In the genomic region with DNA sequence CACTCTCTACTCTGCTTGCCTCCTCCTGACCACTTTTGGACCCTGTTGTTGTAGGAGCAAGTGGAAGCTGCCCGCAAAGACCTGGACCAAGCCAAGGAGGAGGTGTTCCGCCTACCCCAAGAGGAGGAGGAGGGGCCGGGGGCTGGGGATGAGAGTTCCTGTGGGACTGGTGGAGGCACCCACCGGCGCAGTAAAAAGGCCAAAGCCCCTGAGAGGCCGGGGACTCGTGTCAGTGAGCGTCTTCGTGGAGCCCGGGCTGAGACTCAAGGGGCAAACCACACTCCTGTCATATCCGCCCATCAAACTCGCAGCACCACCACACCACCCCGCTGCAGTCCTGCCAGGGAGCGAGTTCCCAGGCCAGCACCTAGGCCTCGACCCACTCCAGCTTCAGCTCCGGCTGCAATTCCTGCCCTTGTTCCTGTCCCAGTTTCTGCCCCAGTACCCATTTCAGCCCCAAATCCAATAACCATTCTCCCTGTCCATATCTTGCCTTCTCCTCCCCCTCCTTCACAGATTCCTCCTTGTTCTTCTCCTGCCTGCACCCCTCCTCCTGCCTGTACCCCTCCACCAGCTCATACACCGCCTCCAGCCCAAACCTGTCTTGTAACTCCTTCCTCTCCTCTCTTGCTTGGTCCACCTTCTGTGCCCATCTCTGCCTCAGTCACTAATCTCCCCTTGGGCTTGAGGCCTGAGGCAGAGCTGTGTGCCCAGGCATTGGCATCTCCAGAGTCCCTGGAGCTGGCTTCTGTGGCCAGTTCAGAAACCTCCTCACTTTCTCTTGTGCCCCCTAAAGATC, we compare ENCODE assay signal across 22 cellular contexts. TPM values are rescaled to one million over a fixed set of nuclear protein-coding genes. Genes with fewer than 3 reads are reported as not detected.
DNase-seq lines count a peak whose midpoint lies in the region; ATAC-seq and TF ChIP-seq lines count a peak whose summit lies in the region.
"Had no signal": no experiment of that assay in that cellular context is flagged by ENCODE, and none has a peak within 500 bp of the region (broad histone marks: within the 10 kb centered on the region; RNA-seq: fewer than 3 reads in every experiment).

No MANE protein-coding gene starts in this region.

- H3K4me3 ChIP-seq in neural cell (ENCODE audit: low read length) = no peak overlapping the region
- H3K4me3 ChIP-seq in hepatocyte = no peak overlapping the region
- H3K4me3 ChIP-seq: A549, MG63 had no signal

- H3F3A ChIP-seq in neural cell (ENCODE audit: insufficient read depth, low read length, poor library complexity, severe bottlenecking) = no peaks in the 10 kb centered on the region

- H2AFZ ChIP-seq in neural cell (ENCODE audit: low read depth, low read length) (no peak overlapping the region), hepatocyte (no peak overlapping the region)

- WGBS in hepatocyte (ENCODE audit: low lambda C conversion rate, missing lambda C conversion rate) = 97% methylated on average over 17 of the region's 17 CpGs

- no peak overlapping the region for H3K9ac ChIP-seq in neural cell (ENCODE audit: low read length)
- H3K9ac ChIP-seq: KMS-11 had no signal

- H4K20me1 ChIP-seq in neural cell (ENCODE audit: insufficient read depth) = no peaks in the 10 kb centered on the region
- no peaks in the 10 kb centered on the region for H4K20me1 ChIP-seq in hepatocyte (ENCODE audit: insufficient read depth, poor library complexity, severe bottlenecking)

- no peaks in the 10 kb centered on the region for H3K9me2 ChIP-seq in neural cell (ENCODE audit: insufficient read depth, low read length)
- H3K9me2 ChIP-seq in hepatocyte (replicated peaks; ENCODE audit: insufficient read depth) = no peaks in the 10 kb centered on the region

- H3K36me3 Mint-ChIP-seq in activated T-cell treated with anti-CD3 and anti-CD28 coated beads, Interleukin-2, amount 50 U/mL, for 24 hours (ENCODE audit: low read depth) = peaks cover 96% of the 10 kb centered on the region
- H3K36me3 Mint-ChIP-seq in activated T-helper 17 cell treated with anti-CD3 and anti-CD28 coated beads, Interleukin-2, amount 50 U/mL, for 72 hours (ENCODE audit: low read depth) = peaks cover 95% of the 10 kb centered on the region

- H3K4me2 ChIP-seq in neural cell (ENCODE audit: low read length) (no peak overlapping the region), hepatocyte (no peak overlapping the region)
- H3K4me2 ChIP-seq: A549, KMS-11 had no signal

- H3K4me1 ChIP-seq in hepatocyte (ENCODE audit: insufficient read depth) = peaks cover 14% of the 10 kb centered on the region

- H3K27ac ChIP-seq in 22Rv1 (peak overlapping the region; percentile 5; the same call in 1 of the 2 replicates), neural cell (ENCODE audit: low read length) (no peak overlapping the region), hepatocyte (no peak overlapping the region)
- H3K27ac ChIP-seq: A549, C4-2B, HL-60, KMS-11 had no signal

- H3K4me3 Mint-ChIP-seq in activated T-cell treated with anti-CD3 and anti-CD28 coated beads, Interleukin-2, amount 50 U/mL, for 24 hours = no peak overlapping the region
- no peak overlapping the region for H3K4me3 Mint-ChIP-seq in activated T-helper 17 cell treated with anti-CD3 and anti-CD28 coated beads, Interleukin-2, amount 50 U/mL, for 72 hours

- no peak for DNase-seq in activated T-cell treated with anti-CD3 and anti-CD28 coated beads, Interleukin-2, amount 50 U/mL, for 24 hours
- no peak for DNase-seq in activated T-cell treated with anti-CD3 and anti-CD28 coated beads, Interleukin-2, amount 50 U/mL, for 48 hours
- DNase-seq in hepatocyte (ENCODE audit: low spot score) = no peak
- DNase-seq in activated effector memory CD4-positive, alpha-beta T cell treated with anti-CD3 and anti-CD28 coated beads, Interleukin-2, amount 50 U/mL, for 16 hours = no peak
- DNase-seq: COR-L47; DMS53; MG63; NCI-H1092 treated with DMSO at 0.1 percent for 48 hours; NCI-H1694 treated with DMSO at 0.1 percent for 48 hours; NCI-H345; NCI-H526 treated with DMSO at 0.1 percent for 48 hours; NK-92 treated with Interleukin-12 subunit alpha and Interleukin-12 subunit beta, amount 100 ng/mL, for 24 hours; OCI-M1 had no signal

- peak overlapping the region; percentile 63 for H3K27ac Mint-ChIP-seq in activated T-cell treated with anti-CD3 and anti-CD28 coated beads, Interleukin-2, amount 50 U/mL, for 24 hours
- peak overlapping the region; percentile 63 for H3K27ac Mint-ChIP-seq in activated T-helper 17 cell treated with anti-CD3 and anti-CD28 coated beads, Interleukin-2, amount 50 U/mL, for 72 hours

- no peak for TF ChIP-seq CTCF in 22Rv1 (IDR thresholded peaks at IDR 0.05)
- no peak for TF ChIP-seq CTCF in neural cell (IDR thresholded peaks at IDR 0.05; ENCODE audit: poor library complexity, severe bottlenecking)
- TF ChIP-seq CTCF in hepatocyte (IDR thresholded peaks at IDR 0.05; ENCODE audit: poor library complexity) = no peak

- TF ChIP-seq RAD21 in neural cell (conservative IDR thresholded peaks at IDR 0.05) = no peak

- H3K79me2 ChIP-seq in neural cell (replicated peaks; ENCODE audit: insufficient read depth, low read length) (no peaks in the 10 kb centered on the region), hepatocyte (peaks cover 3% of the 10 kb centered on the region)

- no peaks in the 10 kb centered on the region for H3K9me3 Mint-ChIP-seq in activated T-cell treated with anti-CD3 and anti-CD28 coated beads, Interleukin-2, amount 50 U/mL, for 24 hours
- H3K9me3 Mint-ChIP-seq in activated T-helper 17 cell treated with anti-CD3 and anti-CD28 coated beads, Interleukin-2, amount 50 U/mL, for 72 hours = no peaks in the 10 kb centered on the region

- H3K9me3 ChIP-seq in neural cell (ENCODE audit: low read length) = no peaks in the 10 kb centered on the region
- H3K9me3 ChIP-seq in hepatocyte (ENCODE audit: low read depth) = no peaks in the 10 kb centered on the region
- H3K9me3 ChIP-seq: A549, MG63 had no signal

- H3K36me3 ChIP-seq in neural cell (ENCODE audit: insufficient read depth, low read length) = peaks cover 5% of the 10 kb centered on the region
- H3K36me3 ChIP-seq in hepatocyte (replicated peaks; ENCODE audit: insufficient read depth, low read depth) = no peaks in the 10 kb centered on the region

- no peak for TF ChIP-seq EP300 in neural cell (conservative IDR thresholded peaks at IDR 0.05; ENCODE audit: poor library complexity, severe bottlenecking)

- ATAC-seq in activated T-helper 17 cell treated with anti-CD3 and anti-CD28 coated beads, Interleukin-2, amount 50 U/mL, for 72 hours (replicated peaks) = no peak
- no peak for ATAC-seq in GM18502 (IDR thresholded peaks at IDR 0.05; ENCODE audit: poor library complexity, unreplicated experiment)
- ATAC-seq: A549, HCT116 had no signal

- no peaks in the 10 kb centered on the region for H3K27me3 Mint-ChIP-seq in activated T-cell treated with anti-CD3 and anti-CD28 coated beads, Interleukin-2, amount 50 U/mL, for 24 hours
- H3K27me3 Mint-ChIP-seq in activated T-helper 17 cell treated with anti-CD3 and anti-CD28 coated beads, Interleukin-2, amount 50 U/mL, for 72 hours = no peaks in the 10 kb centered on the region

- peaks cover 21% of the 10 kb centered on the region for H3K4me1 Mint-ChIP-seq in activated T-cell treated with anti-CD3 and anti-CD28 coated beads, Interleukin-2, amount 50 U/mL, for 24 hours (ENCODE audit: low read depth)
- H3K4me1 Mint-ChIP-seq in activated T-helper 17 cell treated with anti-CD3 and anti-CD28 coated beads, Interleukin-2, amount 50 U/mL, for 72 hours = peaks cover 16% of the 10 kb centered on the region

- H3K27me3 ChIP-seq in neural cell (ENCODE audit: insufficient read depth, low read depth, low read length) (no peaks in the 10 kb centered on the region), hepatocyte (no peaks in the 10 kb centered on the region)
- H3K27me3 ChIP-seq: MG63 had no signal

TF ChIP-seq in neural cell, 6 proteins besides CTCF, POLR2A, EP300 and RAD21 (continues in another document):
- TF ChIP-seq POLR2AphosphoS5 (IDR thresholded peaks at IDR 0.05) = peak; percentile 4

RNA-seq across cellular contexts. Expression of a gene that starts 11.0 kb away (rescaled TPM):
- total RNA-seq in activated T-helper 17 cell treated with anti-CD3 and anti-CD28 coated beads, Interleukin-2, amount 50 U/mL, for 72 hours = 10 to 100 TPM; 30.0 to 43.3 TPM
- polyA plus RNA-seq in neural cell (41.5 and 55.2 TPM in 2 replicates), hepatocyte (39.5 and 45.6 TPM in 2 replicates)
- polyA minus RNA-seq in neural cell = 13.9 and 14.4 TPM in 2 replicates
- total RNA-seq in hepatocyte = 27.5 and 28.0 TPM in 2 replicates

RNA-seq across cellular contexts. Expression of a gene that starts 24.7 kb away (rescaled TPM):
- total RNA-seq in activated T-helper 17 cell treated with anti-CD3 and anti-CD28 coated beads, Interleukin-2, amount 50 U/mL, for 72 hours = 1 to 10 TPM; 2.9 TPM
- polyA plus RNA-seq in neural cell = 17.0 and 23.3 TPM in 2 replicates
- 5.4 and 5.8 TPM in 2 replicates for polyA minus RNA-seq in neural cell
- total RNA-seq in hepatocyte = 1.3 and 5.0 TPM in 2 replicates
- 4.2 and 6.1 TPM in 2 replicates for polyA plus RNA-seq in hepatocyte

RNA-seq across cellular contexts. Expression of a gene that starts 24.9 kb away (rescaled TPM):
- 10 to 100 TPM; 90.7 to 95.1 TPM for total RNA-seq in activated T-helper 17 cell treated with anti-CD3 and anti-CD28 coated beads, Interleukin-2, amount 50 U/mL, for 72 hours
- polyA plus RNA-seq in neural cell (85.2 and 94.4 TPM in 2 replicates), hepatocyte (70.4 and 75.6 TPM in 2 replicates)
- polyA minus RNA-seq in neural cell = 149 and 163 TPM in 2 replicates
- 63.5 and 75.3 TPM in 2 replicates for total RNA-seq in hepatocyte

RNA-seq across cellular contexts. Expression of a gene that starts 38.2 kb away (rescaled TPM):
- 10 to 100 TPM; 63.6 to 86.7 TPM for total RNA-seq in activated T-helper 17 cell treated with anti-CD3 and anti-CD28 coated beads, Interleukin-2, amount 50 U/mL, for 72 hours
- polyA plus RNA-seq in neural cell (0.76 and 2.4 TPM in 2 replicates), hepatocyte (29.3 and 33.6 TPM in 2 replicates)
- 34.6 and 36.9 TPM in 2 replicates for polyA minus RNA-seq in neural cell
- total RNA-seq in hepatocyte = 9.6 and 15.3 TPM in 2 replicates

RNA-seq across cellular contexts. Expression of a gene that starts 49.8 kb away (rescaled TPM):
- total RNA-seq in activated T-helper 17 cell treated with anti-CD3 and anti-CD28 coated beads, Interleukin-2, amount 50 U/mL, for 72 hours = under 1 TPM; 0.28 to 0.48 TPM
- 10.4 and 14.1 TPM in 2 replicates for polyA plus RNA-seq in neural cell
- polyA minus RNA-seq in neural cell = 29.5 and 31.7 TPM in 2 replicates
- 12.2 and 15.6 TPM in 2 replicates for total RNA-seq in hepatocyte
- polyA plus RNA-seq in hepatocyte = 7.7 and 8.7 TPM in 2 replicates
